Comparison of ENCODE assay signal across 9 cellular contexts in the genomic region with DNA sequence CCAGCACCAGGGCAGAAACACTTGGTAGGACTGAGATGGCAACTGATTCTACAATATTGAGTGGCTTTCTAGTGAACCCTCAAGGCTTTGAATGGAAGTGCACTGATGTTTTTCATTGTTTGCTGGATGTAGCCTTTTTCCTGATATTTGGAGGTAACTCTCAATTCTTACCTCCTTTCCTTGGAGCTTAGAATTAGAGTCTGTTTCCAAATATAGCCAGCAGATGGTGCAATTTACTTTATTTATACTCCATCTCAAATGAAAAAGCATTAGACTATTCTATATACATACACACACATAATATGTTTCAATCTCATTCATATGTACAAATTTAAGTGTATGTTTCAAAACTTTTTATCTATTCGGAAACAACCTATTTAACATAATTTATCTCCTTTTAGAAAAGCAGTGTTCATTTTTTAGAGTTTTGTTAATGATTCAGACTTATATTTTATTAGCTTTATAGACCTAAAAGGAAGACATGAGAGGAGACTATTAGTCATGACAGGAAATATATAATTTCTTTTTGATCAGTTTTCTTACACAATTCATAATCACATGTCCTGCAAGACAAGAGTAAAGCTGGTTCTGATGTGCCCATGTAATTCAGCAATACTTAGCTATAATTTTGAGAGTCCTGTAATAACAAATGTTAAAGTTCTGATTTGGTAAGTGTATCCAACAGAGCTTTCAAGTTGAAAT.
A peak's percentile ranks its signal among the peaks of the same experiment; 100 is the strongest.
DNase-seq lines count a peak whose midpoint lies in the region; ATAC-seq and TF ChIP-seq lines count a peak whose summit lies in the region.
"Had no signal": no experiment of that assay in that cellular context is flagged by ENCODE, and none has a peak within 500 bp of the region (broad histone marks: within the 10 kb centered on the region; RNA-seq: fewer than 3 reads in every experiment).

No MANE protein-coding gene starts in this region.

- no peaks in the 10 kb centered on the region for H3K79me2 ChIP-seq in parathyroid adenoma

- POLR2A ChIA-PET in activated CD4-positive, alpha-beta memory T cell treated with anti-CD3 and anti-CD28 coated beads, Interleukin-2, amount 10 ng/mL, durations not matched to agents 7 days and 5 days (lab: Charles Lee), result no interaction called here

- no peaks in the 10 kb centered on the region for H3K9me3 ChIP-seq in NT2/D1 (ENCODE audit: insufficient read depth, low read length)
- no peaks in the 10 kb centered on the region for H3K9me3 ChIP-seq in parathyroid adenoma (ENCODE audit: control insufficient read depth, low read length)

- H3K27me3 Mint-ChIP-seq in activated CD4-positive, alpha-beta memory T cell treated with anti-CD3 and anti-CD28 coated beads, Interleukin-2, amount 10 ng/mL, durations not matched to agents 7 days and 5 days, result peaks cover 3% of the 10 kb centered on the region
- H3K27me3 Mint-ChIP-seq: CD4-positive, CD25-positive, alpha-beta regulatory T cell had no signal

- no peak overlapping the region for H2AFZ ChIP-seq in parathyroid adenoma

- H3K4me1 ChIP-seq in NT2/D1 (ENCODE audit: insufficient read depth, insufficient read length), result no peaks in the 10 kb centered on the region
- no peaks in the 10 kb centered on the region for H3K4me1 ChIP-seq in parathyroid adenoma

- H3K27ac Mint-ChIP-seq in activated CD4-positive, alpha-beta memory T cell treated with anti-CD3 and anti-CD28 coated beads, Interleukin-2, amount 10 ng/mL, durations not matched to agents 7 days and 5 days, result no peak overlapping the region
- H3K27ac Mint-ChIP-seq: CD4-positive, CD25-positive, alpha-beta regulatory T cell had no signal

- H3K4me2 ChIP-seq in parathyroid adenoma (ENCODE audit: low read length), result no peak overlapping the region

- DNase-seq in NCI-H2029 treated with DMSO at 0.1 percent for 48 hours (lab: John Stamatoyannopoulos, UW) (peak; percentile 41), NCI-H2029 (lab: John Stamatoyannopoulos, UW) (no peak), NT2/D1 (ENCODE audit: low read depth, low spot score) (peak; percentile 11), epithelial cell of esophagus (ENCODE audit: low read depth) (peak; percentile 56), ureter (ENCODE audit: low spot score) (no peak)
- no peak for DNase-seq in activated CD4-positive, alpha-beta memory T cell treated with anti-CD3 and anti-CD28 coated beads, Interleukin-2, amount 10 ng/mL, durations not matched to agents 7 days and 5 days

- H3K9me3 Mint-ChIP-seq in activated CD4-positive, alpha-beta memory T cell treated with anti-CD3 and anti-CD28 coated beads, Interleukin-2, amount 10 ng/mL, durations not matched to agents 7 days and 5 days, result no peaks in the 10 kb centered on the region
- H3K9me3 Mint-ChIP-seq: CD4-positive, CD25-positive, alpha-beta regulatory T cell had no signal

- peak; percentile 43 for TF ChIP-seq CTCF in epithelial cell of esophagus (IDR thresholded peaks at IDR 0.05; ENCODE audit: insufficient read depth, low read depth, low read length, missing control alignments)
- TF ChIP-seq CTCF in parathyroid adenoma (IDR thresholded peaks at IDR 0.05), result peak; percentile 14

- no peaks in the 10 kb centered on the region for H3K4me1 Mint-ChIP-seq in activated CD4-positive, alpha-beta memory T cell treated with anti-CD3 and anti-CD28 coated beads, Interleukin-2, amount 10 ng/mL, durations not matched to agents 7 days and 5 days
- H3K4me1 Mint-ChIP-seq: CD4-positive, CD25-positive, alpha-beta regulatory T cell had no signal

- no peak overlapping the region for H3K4me3 Mint-ChIP-seq in activated CD4-positive, alpha-beta memory T cell treated with anti-CD3 and anti-CD28 coated beads, Interleukin-2, amount 10 ng/mL, durations not matched to agents 7 days and 5 days
- H3K4me3 Mint-ChIP-seq: CD4-positive, CD25-positive, alpha-beta regulatory T cell had no signal

- ATAC-seq in HG03175 (IDR thresholded peaks at IDR 0.05; ENCODE audit: unreplicated experiment), result peak; percentile 62

- CTCF ChIA-PET in activated CD4-positive, alpha-beta memory T cell treated with anti-CD3 and anti-CD28 coated beads, Interleukin-2, amount 10 ng/mL, durations not matched to agents 7 days and 5 days (lab: Charles Lee), result interaction anchor here (0.9 to 1.9 kb wide), 5 partner anchors 9 to 80 kb away, joined by 3 to 7 read pairs (median 4); no protein-coding TSS in a partner anchor

- H3K9ac ChIP-seq in NT2/D1 (ENCODE audit: insufficient read length, low read depth) (no peak overlapping the region), parathyroid adenoma (no peak overlapping the region)

- no peaks in the 10 kb centered on the region for H3K36me3 ChIP-seq in NT2/D1 (ENCODE audit: insufficient read depth, insufficient read length, low read length)
- H3K36me3 ChIP-seq in parathyroid adenoma (ENCODE audit: control insufficient read depth, insufficient read depth, low read length), result no peaks in the 10 kb centered on the region

- H3K4me3 ChIP-seq in NT2/D1 (ENCODE audit: insufficient read length, low read depth), result no peak overlapping the region
- no peak overlapping the region for H3K4me3 ChIP-seq in epithelial cell of esophagus (ENCODE audit: low read length)
- H3K4me3 ChIP-seq in parathyroid adenoma (ENCODE audit: low read depth, low read length), result no peak overlapping the region

- H3K36me3 Mint-ChIP-seq in activated CD4-positive, alpha-beta memory T cell treated with anti-CD3 and anti-CD28 coated beads, Interleukin-2, amount 10 ng/mL, durations not matched to agents 7 days and 5 days (ENCODE audit: low read depth), result no peaks in the 10 kb centered on the region
- H3K36me3 Mint-ChIP-seq: CD4-positive, CD25-positive, alpha-beta regulatory T cell had no signal

- no peak overlapping the region for H3K27ac ChIP-seq in parathyroid adenoma

- H3K27me3 ChIP-seq in NT2/D1 (ENCODE audit: insufficient read depth, insufficient read length), result no peaks in the 10 kb centered on the region
- no peaks in the 10 kb centered on the region for H3K27me3 ChIP-seq in parathyroid adenoma (ENCODE audit: control insufficient read depth, insufficient read depth, low read length)

Comparison
In these comparisons a context has a peak if more than half of its experiments do, and no peak if none do; other contexts are left out.
1. DNase-seq: peak in NCI-H2029 treated with DMSO at 0.1 percent for 48 hours (single experiment), NT2/D1 (single experiment) and epithelial cell of esophagus (single experiment); none in NCI-H2029 (single experiment), ureter (single experiment) and activated CD4-positive, alpha-beta memory T cell treated with anti-CD3 and anti-CD28 coated beads, Interleukin-2, amount 10 ng/mL, durations not matched to agents 7 days and 5 days (single experiment).